ENCODE assay signal across 21 cellular contexts in the genomic region with DNA sequence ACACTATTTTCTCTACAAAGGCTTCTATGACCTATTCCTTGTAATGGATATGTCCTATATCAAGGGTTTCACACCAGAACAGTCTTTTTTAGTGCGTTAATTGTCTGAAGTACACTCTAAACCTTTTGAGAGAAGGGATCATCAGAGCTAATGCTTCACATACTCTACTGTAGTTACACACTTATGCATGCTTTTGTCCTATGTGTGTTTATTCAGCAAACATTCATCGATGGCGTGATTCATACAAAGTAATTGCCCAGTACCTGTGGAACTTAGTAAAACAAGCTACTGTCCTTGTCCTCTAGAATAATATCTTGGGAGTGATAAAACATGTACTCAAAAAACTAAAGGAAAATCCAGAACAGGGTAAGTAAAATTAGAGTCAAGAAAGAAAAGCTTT.
"Had no signal": no experiment of that assay in that cellular context is flagged by ENCODE, and none has a peak within 500 bp of the region (broad histone marks: within the 10 kb centered on the region; RNA-seq: fewer than 3 reads in every experiment).

No MANE protein-coding gene starts in this region.

- H3K36me3 ChIP-seq: lower lobe of right lung, right lobe of liver, tibial artery had no signal

- H3K27me3 ChIP-seq: right lobe of liver, tibial artery had no signal

- FAIRE-seq: kidney, urothelium cell line had no signal

- H3K4me3 ChIP-seq: lower lobe of right lung, right lobe of liver, skin epidermis, tibial artery had no signal

- ATAC-seq: activated CD8-positive, alpha-beta memory T cell treated with anti-CD3 and anti-CD28 coated beads, Interleukin-2, amount 10 ng/mL, durations not matched to agents 7 days and 5 days; activated CD8-positive, alpha-beta T cell treated with anti-CD3 and anti-CD28 coated beads for 36 hours; esophagus mucosa; naive thymus-derived CD4-positive, alpha-beta T cell; right lobe of liver; stimulated activated effector memory CD8-positive, alpha-beta T cell treated with anti-CD3 and anti-CD28 coated beads, Interleukin-12 subunit alpha, Interleukin-12 subunit beta, amount 100 ng/mL, for 72 hours; stimulated activated naive CD8-positive, alpha-beta T cell treated with anti-CD3 and anti-CD28 coated beads, Interleukin-15, amount 100 ng/mL, for 72 hours had no signal

- DNase-seq: activated CD4-positive, alpha-beta T cell treated with anti-CD3 and anti-CD28 coated beads, Interleukin-2, amount 10 ng/mL, durations not matched to agents 24 days and 14 days; activated CD8-positive, alpha-beta memory T cell treated with anti-CD3 and anti-CD28 coated beads, Interleukin-2, amount 10 ng/mL, durations not matched to agents 7 days and 5 days; activated CD8-positive, alpha-beta T cell treated with anti-CD3 and anti-CD28 coated beads for 36 hours; activated gamma-delta T cell; activated T-cell treated with anti-CD3 and anti-CD28 coated beads for 4 hours; aorta; caudate nucleus; effector memory CD4-positive, alpha-beta T cell; foreskin melanocyte; kidney; lower lobe of right lung; naive thymus-derived CD4-positive, alpha-beta T cell; posterior cingulate gyrus; right lobe of liver; stimulated activated CD4-positive, alpha-beta T cell treated with anti-CD3 and anti-CD28 coated beads, Interleukin-2, amount 100 ng/mL, for 24 hours; stimulated activated naive CD8-positive, alpha-beta T cell treated with anti-CD3 and anti-CD28 coated beads, Interleukin-15, amount 100 ng/mL, for 72 hours; tibial artery had no signal
